Comparison of ENCODE assay signal across 12 cellular contexts in genomic region chr1:219582310-219582709, GRCh38. TPM values are rescaled to one million over a fixed set of nuclear protein-coding genes. Genes with fewer than 3 reads are reported as not detected.
DNase-seq lines count a peak whose midpoint lies in the region; ATAC-seq and TF ChIP-seq lines count a peak whose summit lies in the region.
"Had no signal": no experiment of that assay in that cellular context is flagged by ENCODE, and none has a peak within 500 bp of the region (broad histone marks: within the 10 kb centered on the region; RNA-seq: fewer than 3 reads in every experiment).

No MANE protein-coding gene starts in this region.

- no peak overlapping the region for H3K27ac Mint-ChIP-seq in immature natural killer cell
- H3K27ac Mint-ChIP-seq: CD4-positive, CD25-positive, alpha-beta regulatory T cell; stimulated activated memory B cell treated with anti-CD40 and anti-IgM and Interleukin-4, amounts not matched to agents 10 μg/mL and 1 μg/mL and 100 μg/mL, for 72 hours had no signal

- no peaks in the 10 kb centered on the region for H3K4me1 Mint-ChIP-seq in immature natural killer cell

- H3K4me1 ChIP-seq in BLaER1 treated with 17β-estradiol and CSF1 and Interleukin-3, amounts not matched to agents 10 nM and 100 nM: peaks cover 12 to 63% (median 35%) of the 10 kb centered on the region in 10 experiments

- no peaks in the 10 kb centered on the region for H3K36me3 ChIP-seq in BLaER1 treated with 17β-estradiol and CSF1 and Interleukin-3, amounts not matched to agents 10 nM and 100 nM

- H4K20me1 ChIP-seq in BLaER1 treated with 17β-estradiol and CSF1 and Interleukin-3, amounts not matched to agents 10 nM and 100 nM: no peaks in the 10 kb centered on the region

- no peak overlapping the region for H3K4me3 Mint-ChIP-seq in immature natural killer cell
- H3K4me3 Mint-ChIP-seq: CD4-positive, CD25-positive, alpha-beta regulatory T cell; stimulated activated memory B cell treated with anti-CD40 and anti-IgM and Interleukin-4, amounts not matched to agents 10 μg/mL and 1 μg/mL and 100 μg/mL, for 72 hours had no signal

- peaks cover 2 to 23% (median 9%) of the 10 kb centered on the region in 6 donors for H3K9me3 Mint-ChIP-seq in immature natural killer cell

- DNase-seq in astrocyte of the spinal cord (ENCODE audit: low read depth, low spot score) (peak; percentile 50), immature natural killer cell (no peak), NCI-H1092 treated with DMSO at 0.1 percent for 48 hours (lab: John Stamatoyannopoulos, UW) (no peak), NCI-H1417 treated with DMSO at 0.1 percent for 48 hours (lab: John Stamatoyannopoulos, UW) (no peak)
- DNase-seq: activated T-cell treated with anti-CD3 and anti-CD28 coated beads for 4 hours; CD4-positive, CD25-positive, alpha-beta regulatory T cell had no signal

- peak overlapping the region in 10 of 11 experiments; percentile 1 to 72 (median 43); a peak in 14 of 22 replicates for H3K4me2 ChIP-seq in BLaER1 treated with 17β-estradiol and CSF1 and Interleukin-3, amounts not matched to agents 10 nM and 100 nM

- no peaks in the 10 kb centered on the region for H3K27me3 ChIP-seq in BLaER1 treated with 17β-estradiol and CSF1 and Interleukin-3, amounts not matched to agents 10 nM and 100 nM

- H3K27ac ChIP-seq in BLaER1 treated with 17β-estradiol and CSF1 and Interleukin-3, amounts not matched to agents 10 nM and 100 nM: peak overlapping the region in 8 of 11 experiments; percentile 47 to 74 (median 58); a peak in 17 of 22 replicates

- peaks cover 0 to 9% (median 0%) of the 10 kb centered on the region in 11 experiments; a peak in 5 of 22 replicates for H3K9me3 ChIP-seq in BLaER1 treated with 17β-estradiol and CSF1 and Interleukin-3, amounts not matched to agents 10 nM and 100 nM (replicated peaks in 1 of 11)

- TF ChIP-seq CTCF in astrocyte of the spinal cord (IDR thresholded peaks at IDR 0.05; ENCODE audit: low read depth, low read length): no peak

- no peak overlapping the region for H3K4me3 ChIP-seq in BLaER1 treated with 17β-estradiol and CSF1 and Interleukin-3, amounts not matched to agents 10 nM and 100 nM
- H3K4me3 ChIP-seq in astrocyte of the spinal cord (ENCODE audit: low read depth, low read length): no peak overlapping the region

- peak; percentile 61 for ATAC-seq in GM21367 (IDR thresholded peaks at IDR 0.05; ENCODE audit: unreplicated experiment)
- ATAC-seq in HG03575 (IDR thresholded peaks at IDR 0.05; ENCODE audit: extremely low read depth, insufficient number of reproducible peaks, low FRiP score, unreplicated experiment): peak; percentile 44
- ATAC-seq in GM19397 (IDR thresholded peaks at IDR 0.05; ENCODE audit: unreplicated experiment): no peak
- ATAC-seq: left lobe of liver; stimulated activated memory B cell treated with anti-CD40 and anti-IgM and Interleukin-4, amounts not matched to agents 10 μg/mL and 1 μg/mL and 100 μg/mL, for 72 hours had no signal

- H3K36me3 Mint-ChIP-seq in immature natural killer cell: no peaks in the 10 kb centered on the region
- H3K36me3 Mint-ChIP-seq: CD4-positive, CD25-positive, alpha-beta regulatory T cell; stimulated activated memory B cell treated with anti-CD40 and anti-IgM and Interleukin-4, amounts not matched to agents 10 μg/mL and 1 μg/mL and 100 μg/mL, for 72 hours had no signal

- peak overlapping the region in 1 of 11 experiments; percentile 2; a peak in 2 of 22 replicates for H3K9ac ChIP-seq in BLaER1 treated with 17β-estradiol and CSF1 and Interleukin-3, amounts not matched to agents 10 nM and 100 nM

- in situ Hi-C loops in astrocyte of the spinal cord (cut with HindIII; ENCODE audit: low sequenced_read_pairs): no loop called here

- peaks cover 0 to 3% (median 0%) of the 10 kb centered on the region in 3 donors for H3K27me3 Mint-ChIP-seq in immature natural killer cell (ENCODE audit: low read depth in 3 of 3)
- H3K27me3 Mint-ChIP-seq: CD4-positive, CD25-positive, alpha-beta regulatory T cell had no signal

RNA-seq across cellular contexts. Expression of gene ZC3H11B, which starts 30.6 kb away (rescaled TPM):
- polyA plus RNA-seq in immature natural killer cell: not detected
- polyA plus RNA-seq: CD4-positive, CD25-positive, alpha-beta regulatory T cell had no signal
